ENCODE assay signal across 2 cellular contexts in the genomic region with DNA sequence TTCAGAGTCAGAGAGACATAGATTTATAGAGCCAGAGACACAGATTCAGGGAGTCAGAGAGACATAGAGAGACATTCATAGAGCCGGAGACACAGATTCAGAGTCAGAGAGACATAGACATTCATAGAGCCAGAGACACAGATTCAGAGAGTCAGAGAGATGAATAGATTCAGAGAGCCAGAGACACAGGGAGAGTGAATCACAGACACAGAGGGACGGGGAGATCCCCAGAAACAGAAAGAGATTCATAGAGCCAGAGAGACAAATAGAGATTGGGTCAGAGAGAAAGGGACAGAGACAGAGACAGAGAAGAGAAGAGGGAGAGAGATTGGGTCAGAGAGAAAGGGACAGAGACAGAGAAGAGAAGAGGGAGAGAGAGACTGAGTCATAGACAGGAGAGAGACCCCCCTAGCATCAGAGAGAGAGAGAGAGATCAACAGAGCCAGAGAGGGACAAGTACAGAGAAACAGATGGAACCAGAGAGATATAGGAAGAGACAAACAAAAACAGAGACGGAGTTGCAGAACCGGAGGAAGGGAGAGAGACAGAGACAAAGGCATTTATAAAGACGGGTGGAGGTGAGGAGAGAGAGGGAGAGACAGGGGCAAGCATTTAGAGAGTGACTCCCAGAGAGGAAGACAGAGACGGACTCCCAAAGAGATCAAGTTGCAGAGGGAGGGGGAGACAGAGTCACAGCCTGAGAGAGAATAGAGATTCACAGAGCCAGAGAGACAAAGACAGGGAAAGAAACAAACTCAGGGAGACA.
TF ChIP-seq lines count a peak whose summit lies in the region.

No MANE protein-coding gene starts in this region.

TF ChIP-seq in K562, 482 proteins besides CTCF, POLR2A, EP300 and RAD21:
- no peak for TF ChIP-seq HDAC2 (IDR thresholded peaks at IDR 0.05)
- TF ChIP-seq CBFA2T3 (IDR thresholded peaks at IDR 0.05) = peak; percentile 22; the same call in 1 of the 2 replicates
- no peak for TF ChIP-seq SMAD1 (IDR thresholded peaks at IDR 0.05; ENCODE audit: low read depth, low read length, partially characterized antibody)
- no peak for TF ChIP-seq TGIF2 (CRISPR knock-in tag; IDR thresholded peaks at IDR 0.05)
- TF ChIP-seq HDAC1 (IDR thresholded peaks at IDR 0.05) = 0 out of 4 replicates have a peak, but pooled peaks of 1 of the 2 experiments have one; percentile 28
- 0 out of 2 replicates have a peak, but pooled peaks have one; percentile 12 for TF ChIP-seq SMARCA4 (IDR thresholded peaks at IDR 0.05)
- TF ChIP-seq EHMT2 (IDR thresholded peaks at IDR 0.05) = 0 out of 2 replicates have a peak, but pooled peaks have one; percentile 7
- TF ChIP-seq MIER1 (IDR thresholded peaks at IDR 0.05; ENCODE audit: low read depth) = no peak
- TF ChIP-seq, protein P1, sequence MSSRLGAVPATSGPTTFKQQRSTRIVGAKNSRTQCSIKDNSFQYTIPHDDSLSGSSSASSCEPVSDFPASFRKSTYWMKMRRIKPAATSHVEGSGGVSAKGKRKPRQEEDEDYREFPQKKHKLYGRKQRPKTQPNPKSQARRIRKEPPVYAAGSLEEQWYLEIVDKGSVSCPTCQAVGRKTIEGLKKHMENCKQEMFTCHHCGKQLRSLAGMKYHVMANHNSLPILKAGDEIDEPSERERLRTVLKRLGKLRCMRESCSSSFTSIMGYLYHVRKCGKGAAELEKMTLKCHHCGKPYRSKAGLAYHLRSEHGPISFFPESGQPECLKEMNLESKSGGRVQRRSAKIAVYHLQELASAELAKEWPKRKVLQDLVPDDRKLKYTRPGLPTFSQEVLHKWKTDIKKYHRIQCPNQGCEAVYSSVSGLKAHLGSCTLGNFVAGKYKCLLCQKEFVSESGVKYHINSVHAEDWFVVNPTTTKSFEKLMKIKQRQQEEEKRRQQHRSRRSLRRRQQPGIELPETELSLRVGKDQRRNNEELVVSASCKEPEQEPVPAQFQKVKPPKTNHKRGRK (tag; IDR thresholded peaks at IDR 0.05) = 0 out of 2 replicates have a peak, but pooled peaks have one; percentile 17

TF ChIP-seq in neural cell, 6 proteins besides CTCF, POLR2A, EP300 and RAD21:
- no peak for TF ChIP-seq SMC3 (conservative IDR thresholded peaks at IDR 0.05; ENCODE audit: poor library complexity)
- TF ChIP-seq MXI1 (conservative IDR thresholded peaks at IDR 0.05; ENCODE audit: poor library complexity, severe bottlenecking) = no peak
- TF ChIP-seq POLR2AphosphoS5 (IDR thresholded peaks at IDR 0.05) = no peak
- TF ChIP-seq, protein P2, sequence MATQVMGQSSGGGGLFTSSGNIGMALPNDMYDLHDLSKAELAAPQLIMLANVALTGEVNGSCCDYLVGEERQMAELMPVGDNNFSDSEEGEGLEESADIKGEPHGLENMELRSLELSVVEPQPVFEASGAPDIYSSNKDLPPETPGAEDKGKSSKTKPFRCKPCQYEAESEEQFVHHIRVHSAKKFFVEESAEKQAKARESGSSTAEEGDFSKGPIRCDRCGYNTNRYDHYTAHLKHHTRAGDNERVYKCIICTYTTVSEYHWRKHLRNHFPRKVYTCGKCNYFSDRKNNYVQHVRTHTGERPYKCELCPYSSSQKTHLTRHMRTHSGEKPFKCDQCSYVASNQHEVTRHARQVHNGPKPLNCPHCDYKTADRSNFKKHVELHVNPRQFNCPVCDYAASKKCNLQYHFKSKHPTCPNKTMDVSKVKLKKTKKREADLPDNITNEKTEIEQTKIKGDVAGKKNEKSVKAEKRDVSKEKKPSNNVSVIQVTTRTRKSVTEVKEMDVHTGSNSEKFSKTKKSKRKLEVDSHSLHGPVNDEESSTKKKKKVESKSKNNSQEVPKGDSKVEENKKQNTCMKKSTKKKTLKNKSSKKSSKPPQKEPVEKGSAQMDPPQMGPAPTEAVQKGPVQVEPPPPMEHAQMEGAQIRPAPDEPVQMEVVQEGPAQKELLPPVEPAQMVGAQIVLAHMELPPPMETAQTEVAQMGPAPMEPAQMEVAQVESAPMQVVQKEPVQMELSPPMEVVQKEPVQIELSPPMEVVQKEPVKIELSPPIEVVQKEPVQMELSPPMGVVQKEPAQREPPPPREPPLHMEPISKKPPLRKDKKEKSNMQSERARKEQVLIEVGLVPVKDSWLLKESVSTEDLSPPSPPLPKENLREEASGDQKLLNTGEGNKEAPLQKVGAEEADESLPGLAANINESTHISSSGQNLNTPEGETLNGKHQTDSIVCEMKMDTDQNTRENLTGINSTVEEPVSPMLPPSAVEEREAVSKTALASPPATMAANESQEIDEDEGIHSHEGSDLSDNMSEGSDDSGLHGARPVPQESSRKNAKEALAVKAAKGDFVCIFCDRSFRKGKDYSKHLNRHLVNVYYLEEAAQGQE (IDR thresholded peaks at IDR 0.05; ENCODE audit: borderline replicate concordance) = no peak
- TF ChIP-seq TAF1 (IDR thresholded peaks at IDR 0.05; ENCODE audit: low read depth) = no peak
- no peak for TF ChIP-seq EZH2 (IDR thresholded peaks at IDR 0.05; ENCODE audit: borderline replicate concordance, insufficient read depth, low read length, poor library complexity, severe bottlenecking)
